Comparison of ENCODE assay signal across 26 cellular contexts in the genomic region with DNA sequence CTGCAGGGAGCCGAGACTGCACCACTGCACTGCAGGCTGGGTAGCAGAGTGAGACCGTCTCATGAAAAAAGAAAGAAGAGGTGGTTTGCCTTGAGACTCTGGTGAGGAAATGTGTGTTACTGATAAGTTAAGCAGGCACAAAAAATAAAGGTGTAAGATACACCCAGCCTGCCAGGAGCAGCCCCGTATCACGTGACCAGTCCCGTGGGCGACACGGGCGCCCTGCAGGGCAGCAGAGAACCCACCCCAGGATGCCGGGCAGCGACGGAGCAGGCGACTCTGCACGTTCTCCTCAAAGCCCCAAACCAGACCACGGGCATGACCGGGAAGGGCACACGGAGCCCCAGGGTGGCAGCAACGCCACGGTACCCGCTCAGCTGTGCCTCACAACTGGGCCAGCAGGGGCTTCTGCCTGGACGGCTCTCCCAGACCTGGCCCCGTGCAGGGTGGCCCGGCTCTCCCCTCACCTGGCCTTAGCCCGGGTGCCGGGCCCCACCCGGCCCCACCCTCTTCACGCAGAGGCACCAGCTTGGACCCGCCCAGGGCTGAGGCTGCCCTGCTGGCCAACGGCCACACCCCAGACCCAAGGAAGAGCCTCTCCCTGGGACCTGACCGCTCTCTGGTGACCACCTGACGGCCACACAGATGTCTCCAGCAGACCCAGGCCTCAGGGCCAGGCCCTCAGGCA. TPM values are rescaled to one million over a fixed set of nuclear protein-coding genes. Genes with fewer than 3 reads are reported as not detected.
DNase-seq lines count a peak whose midpoint lies in the region; ATAC-seq and TF ChIP-seq lines count a peak whose summit lies in the region.
"Had no signal": no experiment of that assay in that cellular context is flagged by ENCODE, and none has a peak within 500 bp of the region (broad histone marks: within the 10 kb centered on the region; RNA-seq: fewer than 3 reads in every experiment).

No MANE protein-coding gene starts in this region.

- no peak for DNase-seq in stimulated activated naive CD8-positive, alpha-beta T cell treated with anti-CD3 and anti-CD28 coated beads, Interleukin-15, amount 100 ng/mL, for 72 hours
- DNase-seq in stimulated activated naive CD8-positive, alpha-beta T cell treated with anti-CD3 and anti-CD28 coated beads, Interleukin-15, Interleukin-2, amounts not matched to agents 100 U/mL and 50 U/mL, for 24 hours: no peak
- DNase-seq in endothelial cell (ENCODE audit: low spot score) (no peak), nephron progenitor cell (no peak), SK-N-DZ (ENCODE audit: low spot score) (no peak), COR-L47 (lab: John Stamatoyannopoulos, UW) (no peak), SIG-M5 treated with dmso at 0.1 percent for 504 hours (lab: John Stamatoyannopoulos, UW; ENCODE audit: unreplicated experiment) (no peak)
- no peak for DNase-seq in activated T-helper 1 cell treated with anti-CD3 and anti-CD28 coated beads, Interleukin-12 subunit alpha, Interleukin-12 subunit beta, Interleukin-2, Interleukin-4 antibody, amounts not matched to agents 30 ng/mL and 10 ng/mL and 1 ng/mL, durations not matched to agents 14 hours and 24 hours and 36 hours (ENCODE audit: low spot score)
- DNase-seq: AML-193; C1 segment of cervical spinal cord; CD8-positive, alpha-beta memory T cell; DMS53; GDM1; MG63; NCI-H1092; NCI-H1436; NCI-H1930; NCI-H226; NCI-H510A treated with DMSO at 0.1 percent for 48 hours; NCI-H748 treated with DMSO at 0.1 percent for 48 hours; PC-9; SJCRH30 had no signal

- peaks cover 21% of the 10 kb centered on the region for H3K36me3 Mint-ChIP-seq in endothelial cell (ENCODE audit: low read depth, unreplicated experiment)
- H3K36me3 Mint-ChIP-seq in nephron progenitor cell (ENCODE audit: low read depth): peaks cover 23% of the 10 kb centered on the region
- H3K36me3 Mint-ChIP-seq in activated T-helper 1 cell treated with anti-CD3 and anti-CD28 coated beads, Interleukin-12 subunit alpha, Interleukin-12 subunit beta, Interleukin-2, Interleukin-4 antibody, amounts not matched to agents 30 ng/mL and 10 ng/mL and 1 ng/mL, durations not matched to agents 14 hours and 24 hours and 36 hours (ENCODE audit: low read depth): peaks cover 48% of the 10 kb centered on the region

- no peaks in the 10 kb centered on the region for H3K27me3 Mint-ChIP-seq in stimulated activated naive CD8-positive, alpha-beta T cell treated with anti-CD3 and anti-CD28 coated beads, Interleukin-15, amount 100 ng/mL, for 72 hours
- peaks cover 5% of the 10 kb centered on the region for H3K27me3 Mint-ChIP-seq in endothelial cell (ENCODE audit: unreplicated experiment)
- peaks cover 2% of the 10 kb centered on the region for H3K27me3 Mint-ChIP-seq in nephron progenitor cell (ENCODE audit: low read depth, poor library complexity)
- no peaks in the 10 kb centered on the region for H3K27me3 Mint-ChIP-seq in activated T-helper 1 cell treated with anti-CD3 and anti-CD28 coated beads, Interleukin-12 subunit alpha, Interleukin-12 subunit beta, Interleukin-2, Interleukin-4 antibody, amounts not matched to agents 30 ng/mL and 10 ng/mL and 1 ng/mL, durations not matched to agents 14 hours and 24 hours and 36 hours (ENCODE audit: insufficient read depth)
- H3K27me3 Mint-ChIP-seq: CD8-positive, alpha-beta memory T cell had no signal

- no peaks in the 10 kb centered on the region for H3K9me3 Mint-ChIP-seq in stimulated activated naive CD8-positive, alpha-beta T cell treated with anti-CD3 and anti-CD28 coated beads, Interleukin-15, amount 100 ng/mL, for 72 hours
- H3K9me3 Mint-ChIP-seq in endothelial cell (ENCODE audit: unreplicated experiment): no peaks in the 10 kb centered on the region
- no peaks in the 10 kb centered on the region for H3K9me3 Mint-ChIP-seq in nephron progenitor cell
- H3K9me3 Mint-ChIP-seq in activated T-helper 1 cell treated with anti-CD3 and anti-CD28 coated beads, Interleukin-12 subunit alpha, Interleukin-12 subunit beta, Interleukin-2, Interleukin-4 antibody, amounts not matched to agents 30 ng/mL and 10 ng/mL and 1 ng/mL, durations not matched to agents 14 hours and 24 hours and 36 hours: no peaks in the 10 kb centered on the region
- H3K9me3 Mint-ChIP-seq: CD8-positive, alpha-beta memory T cell had no signal

- no peak overlapping the region for H3K27ac Mint-ChIP-seq in stimulated activated naive CD8-positive, alpha-beta T cell treated with anti-CD3 and anti-CD28 coated beads, Interleukin-15, amount 100 ng/mL, for 72 hours
- H3K27ac Mint-ChIP-seq in endothelial cell (ENCODE audit: unreplicated experiment) (no peak overlapping the region), nephron progenitor cell (peak overlapping the region; percentile 25)
- no peak overlapping the region for H3K27ac Mint-ChIP-seq in activated T-helper 1 cell treated with anti-CD3 and anti-CD28 coated beads, Interleukin-12 subunit alpha, Interleukin-12 subunit beta, Interleukin-2, Interleukin-4 antibody, amounts not matched to agents 30 ng/mL and 10 ng/mL and 1 ng/mL, durations not matched to agents 14 hours and 24 hours and 36 hours

- intact Hi-C loops in activated T-helper 1 cell treated with anti-CD3 and anti-CD28 coated beads, Interleukin-12 subunit alpha, Interleukin-12 subunit beta, Interleukin-2, Interleukin-4 antibody, amounts not matched to agents 30 ng/mL and 10 ng/mL and 1 ng/mL, durations not matched to agents 14 hours and 24 hours and 36 hours (cut with micrococcal nuclease): no loop called here

- peak; percentile 14 for ATAC-seq in stimulated activated naive CD8-positive, alpha-beta T cell treated with anti-CD3 and anti-CD28 coated beads, Interleukin-15, amount 100 ng/mL, for 72 hours
- no peak for ATAC-seq in stimulated activated naive CD8-positive, alpha-beta T cell treated with anti-CD3 and anti-CD28 coated beads, Interleukin-15, Interleukin-2, amounts not matched to agents 100 U/mL and 50 U/mL, for 24 hours
- ATAC-seq: HCT116 had no signal

- peaks cover 38% of the 10 kb centered on the region for H3K4me1 Mint-ChIP-seq in stimulated activated naive CD8-positive, alpha-beta T cell treated with anti-CD3 and anti-CD28 coated beads, Interleukin-15, amount 100 ng/mL, for 72 hours
- H3K4me1 Mint-ChIP-seq in endothelial cell (ENCODE audit: unreplicated experiment) (peaks cover 7% of the 10 kb centered on the region), nephron progenitor cell (no peaks in the 10 kb centered on the region)
- peaks cover 23% of the 10 kb centered on the region for H3K4me1 Mint-ChIP-seq in activated T-helper 1 cell treated with anti-CD3 and anti-CD28 coated beads, Interleukin-12 subunit alpha, Interleukin-12 subunit beta, Interleukin-2, Interleukin-4 antibody, amounts not matched to agents 30 ng/mL and 10 ng/mL and 1 ng/mL, durations not matched to agents 14 hours and 24 hours and 36 hours (ENCODE audit: low read depth)

- no peak overlapping the region for H3K4me3 Mint-ChIP-seq in stimulated activated naive CD8-positive, alpha-beta T cell treated with anti-CD3 and anti-CD28 coated beads, Interleukin-15, amount 100 ng/mL, for 72 hours
- H3K4me3 Mint-ChIP-seq in endothelial cell (ENCODE audit: unreplicated experiment) (peak overlapping the region; percentile 74), nephron progenitor cell (no peak overlapping the region)
- H3K4me3 Mint-ChIP-seq in activated T-helper 1 cell treated with anti-CD3 and anti-CD28 coated beads, Interleukin-12 subunit alpha, Interleukin-12 subunit beta, Interleukin-2, Interleukin-4 antibody, amounts not matched to agents 30 ng/mL and 10 ng/mL and 1 ng/mL, durations not matched to agents 14 hours and 24 hours and 36 hours: no peak overlapping the region

- no peak for TF ChIP-seq CTCF in endothelial cell (IDR thresholded peaks at IDR 0.05; ENCODE audit: unreplicated experiment)
- TF ChIP-seq CTCF in nephron progenitor cell (IDR thresholded peaks at IDR 0.05): no peak

RNA-seq across cellular contexts. Expression of a gene that starts 8.1 kb away (rescaled TPM):
- 0.80 TPM for total RNA-seq in endothelial cell (ENCODE audit: unreplicated experiment)
- total RNA-seq in activated T-helper 1 cell treated with anti-CD3 and anti-CD28 coated beads, Interleukin-12 subunit alpha, Interleukin-12 subunit beta, Interleukin-2, Interleukin-4 antibody, amounts not matched to agents 30 ng/mL and 10 ng/mL and 1 ng/mL, durations not matched to agents 14 hours and 24 hours and 36 hours: 788 and 811 TPM in 2 replicates
- polyA plus RNA-seq in SK-N-DZ (2014; cell fraction: cytosol; rRNA removed): 0.10 and 0.36 TPM in 2 replicates
- polyA plus RNA-seq in SK-N-DZ (2014; cell fraction: nucleus; rRNA removed): 2.2 and 2.8 TPM in 2 replicates
- total RNA-seq: A172, H1 had no signal

RNA-seq across cellular contexts. Expression of a gene that starts 9.8 kb away (rescaled TPM):
- 130 TPM for total RNA-seq in endothelial cell (ENCODE audit: unreplicated experiment)
- total RNA-seq in activated T-helper 1 cell treated with anti-CD3 and anti-CD28 coated beads, Interleukin-12 subunit alpha, Interleukin-12 subunit beta, Interleukin-2, Interleukin-4 antibody, amounts not matched to agents 30 ng/mL and 10 ng/mL and 1 ng/mL, durations not matched to agents 14 hours and 24 hours and 36 hours: 202 TPM in 2 replicates
- 60.9 and 63.2 TPM in 2 replicates for polyA plus RNA-seq in SK-N-DZ (2014; cell fraction: cytosol; rRNA removed)
- polyA plus RNA-seq in SK-N-DZ (2014; cell fraction: nucleus; rRNA removed): 93.0 and 93.9 TPM in 2 replicates

RNA-seq across cellular contexts. Expression of a gene that starts 10.0 kb away (rescaled TPM):
- 43.2 TPM for total RNA-seq in endothelial cell (ENCODE audit: unreplicated experiment)
- total RNA-seq in activated T-helper 1 cell treated with anti-CD3 and anti-CD28 coated beads, Interleukin-12 subunit alpha, Interleukin-12 subunit beta, Interleukin-2, Interleukin-4 antibody, amounts not matched to agents 30 ng/mL and 10 ng/mL and 1 ng/mL, durations not matched to agents 14 hours and 24 hours and 36 hours: 45.9 and 46.3 TPM in 2 replicates
- 11.0 and 12.7 TPM in 2 replicates for polyA plus RNA-seq in SK-N-DZ (2014; cell fraction: cytosol; rRNA removed)
- polyA plus RNA-seq in SK-N-DZ (2014; cell fraction: nucleus; rRNA removed): 5.6 and 12.1 TPM in 2 replicates

RNA-seq across cellular contexts. Expression of a gene that starts 15.6 kb away (rescaled TPM):
- total RNA-seq in endothelial cell (ENCODE audit: unreplicated experiment): not detected
- 350 and 356 TPM in 2 replicates for total RNA-seq in activated T-helper 1 cell treated with anti-CD3 and anti-CD28 coated beads, Interleukin-12 subunit alpha, Interleukin-12 subunit beta, Interleukin-2, Interleukin-4 antibody, amounts not matched to agents 30 ng/mL and 10 ng/mL and 1 ng/mL, durations not matched to agents 14 hours and 24 hours and 36 hours
- polyA plus RNA-seq in SK-N-DZ (2014; cell fraction: cytosol; rRNA removed): not detected in 2 replicates
- polyA plus RNA-seq in SK-N-DZ (2014; cell fraction: nucleus; rRNA removed): not detected in 2 replicates
- total RNA-seq: A172, LHCN-M2 had no signal

RNA-seq across cellular contexts. Expression of a gene that starts 24.5 kb away (rescaled TPM):
- 0.69 TPM for total RNA-seq in endothelial cell (ENCODE audit: unreplicated experiment)
- total RNA-seq in activated T-helper 1 cell treated with anti-CD3 and anti-CD28 coated beads, Interleukin-12 subunit alpha, Interleukin-12 subunit beta, Interleukin-2, Interleukin-4 antibody, amounts not matched to agents 30 ng/mL and 10 ng/mL and 1 ng/mL, durations not matched to agents 14 hours and 24 hours and 36 hours: 2.2 and 4.1 TPM in 2 replicates
- not detected in 2 replicates for polyA plus RNA-seq in SK-N-DZ (2014; cell fraction: cytosol; rRNA removed)
- polyA plus RNA-seq in SK-N-DZ (2014; cell fraction: nucleus; rRNA removed): 1.1 TPM in 2 replicates
- total RNA-seq: A172, SJCRH30 had no signal
- polyA plus RNA-seq: CD8-positive, alpha-beta memory T cell had no signal

Comparison
In these comparisons a context has a peak if more than half of its experiments do, and no peak if none do; other contexts are left out.
1. RNA of a gene that starts 8.1 kb away (total RNA-seq): 788 to 811 TPM in activated T-helper 1 cell treated with anti-CD3 and anti-CD28 coated beads, Interleukin-12 subunit alpha, Interleukin-12 subunit beta, Interleukin-2, Interleukin-4 antibody, amounts not matched to agents 30 ng/mL and 10 ng/mL and 1 ng/mL, durations not matched to agents 14 hours and 24 hours and 36 hours; 0.80 TPM in endothelial cell (single experiment); every median in the first group is over 100 times any median in the second.